ENCODE assay signal across 17 cellular contexts in the genomic region with DNA sequence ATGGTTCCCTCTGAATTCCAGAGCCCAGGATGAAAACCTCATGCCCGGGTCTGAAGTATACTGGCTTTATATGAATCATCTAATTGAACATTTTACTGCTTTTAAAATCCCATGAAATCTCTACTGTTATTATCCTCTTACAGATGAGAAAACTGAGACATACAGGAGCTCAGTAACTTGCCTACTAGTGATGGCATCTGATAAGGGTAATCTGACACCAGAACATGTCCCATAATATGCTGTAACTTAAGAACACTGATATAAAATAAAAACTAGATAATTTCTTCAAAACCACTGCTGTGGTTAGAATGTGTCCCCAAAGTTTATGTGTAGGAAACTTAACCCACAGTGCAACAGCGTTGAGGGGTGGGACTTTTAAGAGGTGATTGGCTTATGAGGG.
DNase-seq lines count a peak whose midpoint lies in the region; ATAC-seq and TF ChIP-seq lines count a peak whose summit lies in the region.
"Had no signal": no experiment of that assay in that cellular context is flagged by ENCODE, and none has a peak within 500 bp of the region (broad histone marks: within the 10 kb centered on the region; RNA-seq: fewer than 3 reads in every experiment).

No MANE protein-coding gene starts in this region.

- no peak for ATAC-seq in GM21423 (IDR thresholded peaks at IDR 0.05; ENCODE audit: unreplicated experiment)

- no peaks in the 10 kb centered on the region for H3K36me3 Mint-ChIP-seq in endodermal cell (ENCODE audit: low read depth)
- H3K36me3 Mint-ChIP-seq: CD14-positive monocyte; CD4-positive, alpha-beta memory T cell; CD4-positive, CD25-positive, alpha-beta regulatory T cell; CD8-positive, alpha-beta memory T cell had no signal

- no peak overlapping the region for H3K4me3 Mint-ChIP-seq in endodermal cell
- H3K4me3 Mint-ChIP-seq: CD14-positive monocyte; CD4-positive, alpha-beta memory T cell; CD4-positive, CD25-positive, alpha-beta regulatory T cell; CD8-positive, alpha-beta memory T cell had no signal

- H3K27me3 Mint-ChIP-seq in endodermal cell (ENCODE audit: insufficient read depth) = peaks cover 27% of the 10 kb centered on the region
- H3K27me3 Mint-ChIP-seq: CD4-positive, alpha-beta memory T cell; CD4-positive, CD25-positive, alpha-beta regulatory T cell; CD8-positive, alpha-beta memory T cell had no signal

- 94% methylated on average over 2 of the region's 2 CpGs; no CpG with 5 or more reads in 1 of the 2 experiments for WGBS in endodermal cell (ENCODE audit: insufficient coverage in 1 of 2, insufficient read length in 1 of 2), 2 experiments

- no peak overlapping the region for H3K9ac ChIP-seq in endodermal cell (ENCODE audit: extremely low read depth, low read length, poor library complexity, severe bottlenecking)
- H3K9ac ChIP-seq: BLaER1 had no signal

- peak overlapping the region; percentile 15 for H3K4me3 ChIP-seq in endodermal cell (ENCODE audit: low read length)
- H3K4me3 ChIP-seq: BLaER1 had no signal

- TF ChIP-seq CTCF in endodermal cell (conservative IDR thresholded peaks at IDR 0.05) = no peak

- no peak overlapping the region for H3K27ac ChIP-seq in endodermal cell (ENCODE audit: low read depth, low read length)
- H3K27ac ChIP-seq: BLaER1 had no signal

- no peaks in the 10 kb centered on the region for H3K4me1 ChIP-seq in endodermal cell (ENCODE audit: control insufficient read depth, insufficient read depth, low read length)

- no peaks in the 10 kb centered on the region for H3K36me3 ChIP-seq in endodermal cell (ENCODE audit: control insufficient read depth, insufficient read depth, low read length)
- H3K36me3 ChIP-seq: BE2C, BLaER1 had no signal

- peaks cover 20% of the 10 kb centered on the region for H3K27me3 ChIP-seq in endodermal cell (ENCODE audit: control insufficient read depth, insufficient read depth, low read length, poor library complexity, severe bottlenecking)
- H3K27me3 ChIP-seq: BE2C, BLaER1 had no signal

- H3K4me1 Mint-ChIP-seq in endodermal cell = peaks cover 10% of the 10 kb centered on the region
- H3K4me1 Mint-ChIP-seq: CD14-positive monocyte; CD4-positive, CD25-positive, alpha-beta regulatory T cell; CD8-positive, alpha-beta memory T cell had no signal

- DNase-seq in M059J (ENCODE audit: low read depth) = peak; percentile 59
- no peak for DNase-seq in endodermal cell
- DNase-seq in NCI-H2196 (lab: John Stamatoyannopoulos, UW; ENCODE audit: unreplicated experiment) = no peak
- DNase-seq in NCI-H1436 treated with DMSO at 0.1 percent for 48 hours (lab: John Stamatoyannopoulos, UW) = no peak
- DNase-seq: 8988T; BE2C; C1 segment of cervical spinal cord; Calu3; CD4-positive, alpha-beta memory T cell; CD4-positive, CD25-positive, alpha-beta regulatory T cell; CD8-positive, alpha-beta memory T cell; COR-L47; DMS79 treated with DMSO at 0.1 percent for 48 hours; GF-D8 had no signal

- H3K9me3 Mint-ChIP-seq in endodermal cell = peaks cover 9% of the 10 kb centered on the region

- peaks cover 12% of the 10 kb centered on the region for H3K9me3 ChIP-seq in endodermal cell (ENCODE audit: control insufficient read depth, low read length)
- H3K9me3 ChIP-seq: BE2C had no signal

- H3K27ac Mint-ChIP-seq in endodermal cell = no peak overlapping the region
- H3K27ac Mint-ChIP-seq: CD14-positive monocyte; CD4-positive, alpha-beta memory T cell; CD4-positive, CD25-positive, alpha-beta regulatory T cell; CD8-positive, alpha-beta memory T cell had no signal
